ENCODE assay signal across 11 cellular contexts in the genomic region with DNA sequence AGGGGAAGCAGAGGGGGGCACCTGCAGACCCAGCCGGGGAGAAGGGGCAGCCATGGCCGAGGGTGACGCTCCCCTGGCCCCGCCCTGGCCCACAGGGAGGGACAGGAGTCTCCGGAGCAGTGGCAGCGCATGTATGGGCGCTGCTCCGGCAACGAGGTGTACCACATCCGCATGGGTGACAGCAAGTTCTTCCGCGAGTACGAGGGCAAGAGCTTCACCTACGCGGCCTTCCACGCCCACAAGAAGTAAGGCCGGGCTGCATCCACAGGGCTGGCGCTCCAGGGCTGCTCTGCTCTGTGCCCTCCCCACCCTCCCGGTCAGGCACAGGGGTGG.
"Had no signal": no experiment of that assay in that cellular context is flagged by ENCODE, and none has a peak within 500 bp of the region (broad histone marks: within the 10 kb centered on the region; RNA-seq: fewer than 3 reads in every experiment).

No MANE protein-coding gene starts in this region.

- H3K9me3 Mint-ChIP-seq: activated T-cell treated with anti-CD3 and anti-CD28 coated beads, Interleukin-2, amount 50 U/mL, for 4 hours; neural crest cell had no signal

- DNase-seq: activated B cell treated with CpG ODN at 0.5 μM for 24 hours; activated CD4-positive, alpha-beta T cell treated with anti-CD3 and anti-CD28 coated beads, Interleukin-2, amount 10 ng/mL, durations not matched to agents 7 days and 5 days; activated T-cell treated with anti-CD3 and anti-CD28 coated beads, Interleukin-2, amount 50 U/mL, for 4 hours; dorsolateral prefrontal cortex; hippocampal formation; kidney glomerular epithelial cell; ovary; stimulated activated CD4-positive, alpha-beta T cell treated with anti-CD3 and anti-CD28 coated beads, Interleukin-4, amount 100 ng/mL, for 1 hour; stimulated activated CD8-positive, alpha-beta memory T cell treated with anti-CD3 and anti-CD28 coated beads, Interleukin-4, amount 100 ng/mL, for 48 hours; thyroid gland had no signal

- H3K27ac Mint-ChIP-seq: activated B cell treated with CpG ODN at 0.5 μM for 24 hours; activated CD4-positive, alpha-beta T cell treated with anti-CD3 and anti-CD28 coated beads, Interleukin-2, amount 10 ng/mL, durations not matched to agents 7 days and 5 days had no signal

- H3K27me3 Mint-ChIP-seq: activated B cell treated with CpG ODN at 0.5 μM for 24 hours; activated CD4-positive, alpha-beta T cell treated with anti-CD3 and anti-CD28 coated beads, Interleukin-2, amount 10 ng/mL, durations not matched to agents 7 days and 5 days had no signal

- H3K4me1 Mint-ChIP-seq: activated B cell treated with CpG ODN at 0.5 μM for 24 hours; activated CD4-positive, alpha-beta T cell treated with anti-CD3 and anti-CD28 coated beads, Interleukin-2, amount 10 ng/mL, durations not matched to agents 7 days and 5 days; neural crest cell had no signal

- H3K4me3 Mint-ChIP-seq: activated B cell treated with CpG ODN at 0.5 μM for 24 hours; activated CD4-positive, alpha-beta T cell treated with anti-CD3 and anti-CD28 coated beads, Interleukin-2, amount 10 ng/mL, durations not matched to agents 7 days and 5 days; activated T-cell treated with anti-CD3 and anti-CD28 coated beads, Interleukin-2, amount 50 U/mL, for 4 hours; neural crest cell had no signal
